In the genomic region with DNA sequence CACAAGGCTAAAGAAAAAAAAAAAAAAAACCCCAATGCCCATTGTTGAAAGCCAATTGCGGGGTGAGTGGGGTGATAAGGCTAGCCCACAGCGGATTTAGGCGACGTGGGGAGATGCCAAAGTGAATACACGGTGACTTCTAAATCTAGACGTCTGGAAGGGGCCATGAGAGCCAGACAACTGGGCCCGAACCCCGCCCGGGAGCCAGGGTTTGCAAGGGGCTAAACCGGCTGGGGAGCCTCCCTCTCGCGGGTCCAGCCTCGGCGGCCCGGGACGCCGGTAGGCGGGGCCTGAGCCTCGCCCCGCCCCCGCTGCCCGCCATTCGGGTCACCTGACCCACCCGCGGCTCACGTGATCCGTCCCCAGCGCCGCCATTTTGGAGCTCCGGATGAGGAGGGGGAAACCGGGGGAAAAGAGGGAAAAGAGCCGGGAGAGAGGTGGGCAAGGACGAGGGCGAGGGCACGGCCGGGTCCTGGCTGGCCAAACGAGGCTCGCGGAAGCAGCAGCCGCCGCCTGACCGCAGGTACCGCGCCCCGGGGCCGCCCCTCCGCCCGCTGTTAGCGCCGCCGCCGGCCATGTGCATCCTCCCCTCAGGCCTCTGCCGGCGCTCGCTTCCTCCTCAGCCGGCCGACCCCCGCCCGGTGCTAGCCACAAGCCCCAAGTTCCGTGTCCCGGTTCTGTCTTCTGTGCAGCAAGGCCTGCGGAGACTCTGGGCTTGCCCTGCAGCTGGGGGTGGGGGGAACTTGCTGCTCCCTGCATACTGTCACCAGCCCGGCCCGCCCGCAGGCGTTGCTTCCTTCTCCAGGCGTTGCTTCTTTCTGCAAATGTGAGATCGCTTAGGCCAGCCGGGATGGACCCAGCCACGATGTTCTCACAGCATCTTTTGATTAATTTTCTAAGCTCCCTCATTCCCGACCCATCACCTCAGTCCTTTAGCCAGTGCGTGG, we compare ENCODE assay signal across 1 cellular context.
TF ChIP-seq lines count a peak whose summit lies in the region.

Gene ZNF507 (plus strand): TSS at position 350 of the 947 bp plus-strand sequence. CDS start 7,221 bp downstream, outside the sequence.

TF ChIP-seq in HepG2, 621 proteins besides CTCF, POLR2A, EP300 and RAD21 (continued from another document):
- TF ChIP-seq ZNF276 (CRISPR knock-in tag; IDR thresholded peaks at IDR 0.05; ENCODE audit: low read depth) (peak; percentile 31; the same call in 1 of the 2 replicates), FLYWCH1 (CRISPR knock-in tag; IDR thresholded peaks at IDR 0.05) (no peak), ZNF572 (CRISPR knock-in tag; IDR thresholded peaks at IDR 0.05) (no peak), ZNF775 (CRISPR knock-in tag; IDR thresholded peaks at IDR 0.05; ENCODE audit: borderline replicate concordance) (peak; percentile 65; the same call in 1 of the 2 replicates), ZFP90 (CRISPR knock-in tag; IDR thresholded peaks at IDR 0.05; ENCODE audit: borderline replicate concordance) (no peak; the same call in 1 of the 2 replicates), IRF1 (CRISPR knock-in tag; IDR thresholded peaks at IDR 0.05; ENCODE audit: low read depth) (0 out of 2 replicates have a peak, but pooled peaks have one; percentile 40), GABPB1 (CRISPR knock-in tag; IDR thresholded peaks at IDR 0.05) (peak; percentile 80), MED1 (CRISPR knock-in tag; IDR thresholded peaks at IDR 0.05) (peak; percentile 30; the same call in 1 of the 2 replicates), HOXD1 (CRISPR knock-in tag; IDR thresholded peaks at IDR 0.05) (no peak; the same call in 1 of the 2 replicates), ZNF543 (CRISPR knock-in tag; IDR thresholded peaks at IDR 0.05) (peak; percentile 61; the same call in 1 of the 2 replicates), ZNF83 (CRISPR knock-in tag; IDR thresholded peaks at IDR 0.05; ENCODE audit: borderline replicate concordance) (peak; percentile 35; the same call in 1 of the 2 replicates), KAT2B (IDR thresholded peaks at IDR 0.05; ENCODE audit: borderline replicate concordance, low read depth, low read length) (no peak), MTF2 (CRISPR knock-in tag; IDR thresholded peaks at IDR 0.05; ENCODE audit: borderline replicate concordance) (peak; percentile 57; the same call in 1 of the 2 replicates), ZNF639 (CRISPR knock-in tag; conservative IDR thresholded peaks at IDR 0.05) (no peak; the same call in 1 of the 2 replicates), ZMYM4 (CRISPR knock-in tag; IDR thresholded peaks at IDR 0.05) (peak; percentile 94), KAT8 (CRISPR knock-in tag; IDR thresholded peaks at IDR 0.05) (peak; percentile 96), KLF16 (CRISPR knock-in tag; IDR thresholded peaks at IDR 0.05) (peak in 1 of 2 experiments; percentile 60; a peak in 1 of 4 replicates), SNRNP70 (IDR thresholded peaks at IDR 0.05; ENCODE audit: low read depth, low read length) (no peak), FOXK1 (CRISPR knock-in tag; IDR thresholded peaks at IDR 0.05; ENCODE audit: borderline replicate concordance, low read depth) (peak; percentile 16; the same call in 1 of the 2 replicates), FOXA1 (IDR thresholded peaks at IDR 0.05) (no peak), FOXA1 (CRISPR knock-in tag; IDR thresholded peaks at IDR 0.05) (no peak), SMAD1 (CRISPR knock-in tag; IDR thresholded peaks at IDR 0.05; ENCODE audit: borderline replicate concordance, low read depth) (no peak), EZH2 (conservative IDR thresholded peaks at IDR 0.05; ENCODE audit: low read depth, low read length) (no peak), TBL1XR1 (IDR thresholded peaks at IDR 0.05; ENCODE audit: borderline replicate concordance, low read length, partially characterized antibody) (no peak), GATA4 (IDR thresholded peaks at IDR 0.05; ENCODE audit: borderline replicate concordance, low read depth) (no peak), SMARCE1 (IDR thresholded peaks at IDR 0.05; ENCODE audit: borderline replicate concordance) (no peak), KDM4B (CRISPR knock-in tag; IDR thresholded peaks at IDR 0.05) (no peak), NKX3-1 (CRISPR knock-in tag; IDR thresholded peaks at IDR 0.05) (no peak), TGIF2 (CRISPR knock-in tag; IDR thresholded peaks at IDR 0.05) (0 out of 2 replicates have a peak, but pooled peaks have one; percentile 60), ZBTB21 (CRISPR knock-in tag; IDR thresholded peaks at IDR 0.05) (no peak), YEATS4 (CRISPR knock-in tag; IDR thresholded peaks at IDR 0.05; ENCODE audit: borderline replicate concordance) (peak; percentile 89), ZFX (CRISPR knock-in tag; IDR thresholded peaks at IDR 0.05; ENCODE audit: low read depth) (peak; percentile 90), DR1 (CRISPR knock-in tag; IDR thresholded peaks at IDR 0.05) (no peak), ZNF468 (CRISPR knock-in tag; IDR thresholded peaks at IDR 0.05) (no peak)
